ENCODE assay signal across 15 cellular contexts in the genomic region with DNA sequence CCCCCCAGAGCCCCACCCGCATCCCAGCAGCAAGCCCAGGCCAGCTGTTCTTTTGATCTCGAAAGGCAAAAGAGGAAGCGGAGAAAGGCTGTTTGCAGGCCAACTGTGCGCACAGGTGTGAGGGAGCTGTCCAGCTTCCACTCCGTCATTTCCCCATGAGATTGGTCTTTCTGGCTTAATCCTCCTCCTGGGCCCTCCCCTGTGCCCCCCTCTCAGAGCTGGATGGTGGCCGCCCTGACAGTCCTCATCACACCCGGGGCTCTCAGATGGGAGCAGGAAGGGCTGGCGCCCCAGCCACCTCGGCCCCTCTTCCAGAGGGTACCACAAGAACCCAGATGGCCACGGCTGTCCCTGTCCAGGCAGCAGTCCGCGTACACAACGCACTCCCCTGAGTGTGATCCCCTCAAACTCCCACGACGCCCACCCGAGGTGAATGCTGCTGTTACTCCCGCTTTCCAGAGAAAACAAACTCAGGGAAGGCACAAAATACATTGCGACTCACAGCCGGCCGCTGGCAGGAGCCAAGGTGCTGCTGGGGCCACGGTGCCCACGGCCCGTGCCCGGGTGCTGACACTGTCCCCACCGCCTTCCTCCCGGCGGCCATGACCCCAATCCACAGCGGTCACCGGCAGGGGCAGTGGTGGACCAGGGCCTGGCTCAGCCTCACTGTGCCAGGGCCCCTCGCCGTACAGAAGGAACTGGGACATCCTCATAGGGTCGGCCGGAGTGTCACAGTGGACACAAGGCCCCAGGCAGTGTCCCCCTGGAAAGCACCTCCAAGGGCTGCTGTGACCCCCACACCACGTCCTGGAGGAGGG.
A peak's percentile ranks its signal among the peaks of the same experiment; 100 is the strongest.
DNase-seq lines count a peak whose midpoint lies in the region; ATAC-seq and TF ChIP-seq lines count a peak whose summit lies in the region.
"Had no signal": no experiment of that assay in that cellular context is flagged by ENCODE, and none has a peak within 500 bp of the region (broad histone marks: within the 10 kb centered on the region; RNA-seq: fewer than 3 reads in every experiment).

No MANE protein-coding gene starts in this region.

- ATAC-seq in stimulated activated memory B cell treated with anti-CD40 and anti-IgM and Interleukin-4, amounts not matched to agents 10 μg/mL and 1 μg/mL and 100 μg/mL, for 72 hours: peak; percentile 81
- ATAC-seq in GM21786 (IDR thresholded peaks at IDR 0.05; ENCODE audit: unreplicated experiment): no peak
- ATAC-seq: A549, PC-3 had no signal

- peaks cover 3% of the 10 kb centered on the region for H3K27me3 Mint-ChIP-seq in chondrocyte (ENCODE audit: low read depth)
- peaks cover 34% of the 10 kb centered on the region for H3K27me3 Mint-ChIP-seq in stimulated activated memory B cell treated with anti-CD40 and anti-IgM and Interleukin-4, amounts not matched to agents 10 μg/mL and 1 μg/mL and 100 μg/mL, for 72 hours
- H3K27me3 Mint-ChIP-seq: type B pancreatic cell had no signal

- H3K9me3 Mint-ChIP-seq in chondrocyte (ENCODE audit: low read depth): peaks cover 7% of the 10 kb centered on the region
- H3K9me3 Mint-ChIP-seq in stimulated activated memory B cell treated with anti-CD40 and anti-IgM and Interleukin-4, amounts not matched to agents 10 μg/mL and 1 μg/mL and 100 μg/mL, for 72 hours: peaks cover 5% of the 10 kb centered on the region
- H3K9me3 Mint-ChIP-seq: T-helper 2 cell treated with Interferon-gamma antibody and Interleukin-4, amounts not matched to agents 5 μg/mL and 100 μg/mL, for 36 hours had no signal

- no peaks in the 10 kb centered on the region for H3K36me3 Mint-ChIP-seq in chondrocyte (ENCODE audit: low read depth)
- H3K36me3 Mint-ChIP-seq in stimulated activated memory B cell treated with anti-CD40 and anti-IgM and Interleukin-4, amounts not matched to agents 10 μg/mL and 1 μg/mL and 100 μg/mL, for 72 hours: no peaks in the 10 kb centered on the region
- H3K36me3 Mint-ChIP-seq: IgD-negative memory B cell, type B pancreatic cell had no signal

- peaks cover 13% of the 10 kb centered on the region for H3K4me1 Mint-ChIP-seq in chondrocyte (ENCODE audit: low read depth)
- peaks cover 34% of the 10 kb centered on the region for H3K4me1 Mint-ChIP-seq in stimulated activated memory B cell treated with anti-CD40 and anti-IgM and Interleukin-4, amounts not matched to agents 10 μg/mL and 1 μg/mL and 100 μg/mL, for 72 hours

- TF ChIP-seq CTCF in chondrocyte (IDR thresholded peaks at IDR 0.05): no peak

- no peak overlapping the region for H3K4me3 Mint-ChIP-seq in chondrocyte (ENCODE audit: unreplicated experiment)
- peak overlapping the region; percentile 2 for H3K4me3 Mint-ChIP-seq in stimulated activated memory B cell treated with anti-CD40 and anti-IgM and Interleukin-4, amounts not matched to agents 10 μg/mL and 1 μg/mL and 100 μg/mL, for 72 hours
- H3K4me3 Mint-ChIP-seq: T-helper 2 cell treated with Interferon-gamma antibody and Interleukin-4, amounts not matched to agents 5 μg/mL and 100 μg/mL, for 36 hours; type B pancreatic cell had no signal

- no peak overlapping the region for H3K27ac Mint-ChIP-seq in chondrocyte (ENCODE audit: unreplicated experiment)
- no peak overlapping the region for H3K27ac Mint-ChIP-seq in stimulated activated memory B cell treated with anti-CD40 and anti-IgM and Interleukin-4, amounts not matched to agents 10 μg/mL and 1 μg/mL and 100 μg/mL, for 72 hours
- H3K27ac Mint-ChIP-seq: T-helper 2 cell treated with Interferon-gamma antibody and Interleukin-4, amounts not matched to agents 5 μg/mL and 100 μg/mL, for 36 hours; type B pancreatic cell had no signal

- peak; percentile 21 for DNase-seq in NOMO-1 treated with DMSO at 0.1 percent for 48 hours (lab: John Stamatoyannopoulos, UW; ENCODE audit: unreplicated experiment)
- no peak for DNase-seq in NOMO-1 treated with dmso at 0.1 percent for 144 hours (lab: John Stamatoyannopoulos, UW; ENCODE audit: unreplicated experiment)
- peak; percentile 87 to 93 for DNase-seq in NCI-H524 (lab: John Stamatoyannopoulos, UW)
- peak; percentile 70 for DNase-seq in chondrocyte (ENCODE audit: low spot score)
- DNase-seq in AG08396 (ENCODE audit: low spot score): no peak
- DNase-seq in amniotic stem cell (lab: John Stamatoyannopoulos, UW): no peak
- DNase-seq: activated effector memory CD4-positive, alpha-beta T cell treated with anti-CD3 and anti-CD28 coated beads, Interleukin-2, amount 50 U/mL, for 16 hours; Calu3; PC-3 had no signal

Comparison
In these comparisons a context has a peak if more than half of its experiments do, and no peak if none do; other contexts are left out.
1. DNase-seq: peak in NOMO-1 treated with DMSO at 0.1 percent for 48 hours (single experiment), NCI-H524 (2 of 2) and chondrocyte (single experiment); none in NOMO-1 treated with dmso at 0.1 percent for 144 hours (single experiment), AG08396 (single experiment) and amniotic stem cell (single experiment).